ENCODE assay signal across 21 cellular contexts in the genomic region with DNA sequence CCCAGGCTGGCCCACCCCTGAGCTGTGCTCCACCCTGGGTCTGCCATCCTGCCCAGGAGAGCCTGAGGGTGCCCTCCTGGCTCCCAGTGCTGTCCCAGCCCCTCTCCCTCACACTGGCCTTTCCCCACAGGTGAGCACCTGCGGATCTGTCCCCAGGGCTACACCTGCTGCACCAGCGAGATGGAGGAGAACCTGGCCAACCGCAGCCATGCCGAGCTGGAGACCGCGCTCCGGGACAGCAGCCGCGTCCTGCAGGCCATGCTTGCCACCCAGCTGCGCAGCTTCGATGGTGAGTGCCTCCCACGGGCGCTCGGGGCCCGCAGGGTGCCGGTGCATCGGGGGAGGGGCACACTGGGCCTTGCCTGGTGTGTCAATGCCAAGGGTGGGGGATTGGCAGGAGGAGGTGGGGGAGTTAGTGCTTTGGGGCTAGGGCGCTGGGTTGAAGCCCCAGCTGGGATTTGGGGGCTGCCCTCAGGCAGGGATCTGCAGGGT. TPM values are rescaled to one million over a fixed set of nuclear protein-coding genes. Genes with fewer than 3 reads are reported as not detected.
DNase-seq lines count a peak whose midpoint lies in the region; ATAC-seq and TF ChIP-seq lines count a peak whose summit lies in the region.
"Had no signal": no experiment of that assay in that cellular context is flagged by ENCODE, and none has a peak within 500 bp of the region (broad histone marks: within the 10 kb centered on the region; RNA-seq: fewer than 3 reads in every experiment).

No MANE protein-coding gene starts in this region.

- intact Hi-C loops in heart left ventricle (cut with DNase I): loop anchor here in 1 of 10 donors (5.0 kb wide), 1 partner anchor 108 kb away; a partner anchor contains a TSS

- H3K36me3 ChIP-seq in BLaER1 (0 out of 2 replicates have a peak, but pooled peaks cover 3% of the 10 kb centered on the region), RWPE2 (ENCODE audit: low read depth) (peaks cover 41% of the 10 kb centered on the region), heart left ventricle (peaks cover 0 to 16% (median 0%) of the 10 kb centered on the region in 9 donors), neuronal stem cell (replicated peaks in 1 of 2; ENCODE audit: control insufficient read depth in 2 of 2, insufficient read depth in 2 of 2, low read length in 2 of 2) (peaks cover 13 to 31% of the 10 kb centered on the region in 2 donors)

- no peaks in the 10 kb centered on the region for H3K9me3 ChIP-seq in BLaER1
- H3K9me3 ChIP-seq in RWPE2 (ENCODE audit: severe bottlenecking): no peaks in the 10 kb centered on the region
- no peaks in the 10 kb centered on the region for H3K9me3 ChIP-seq in heart left ventricle
- H3K9me3 ChIP-seq in neuronal stem cell (replicated peaks in 1 of 2; ENCODE audit: control insufficient read depth in 2 of 2, insufficient read depth in 1 of 2, low read depth in 1 of 2, low read length in 2 of 2): peaks cover 0 to 4% of the 10 kb centered on the region in 2 donors

- no peak for TF ChIP-seq CTCF in RWPE2 (IDR thresholded peaks at IDR 0.05; ENCODE audit: poor library complexity, severe bottlenecking)
- TF ChIP-seq CTCF in heart left ventricle (IDR thresholded peaks at IDR 0.05): no peak

- peak overlapping the region; percentile 53 for H2BK5ac ChIP-seq in neuronal stem cell (ENCODE audit: low read length)

- no peak overlapping the region for H2AFZ ChIP-seq in neuronal stem cell (ENCODE audit: low read length)

- DNase-seq in RWPE2 (ENCODE audit: low spot score): peak; percentile 62
- DNase-seq in heart left ventricle: peak in 3 of 5 donors; percentile 22 to 42 (median 30)
- DNase-seq in neuronal stem cell (ENCODE audit: low spot score): no peak
- DNase-seq in hepatic stellate cell (ENCODE audit: low spot score): no peak
- DNase-seq in KBM-7: no peak
- no peak for DNase-seq in kidney tubule cell (ENCODE audit: low spot score)
- DNase-seq in EL: no peak
- DNase-seq: ACHN; activated CD8-positive, alpha-beta memory T cell treated with anti-CD3 and anti-CD28 coated beads for 24 hours; activated T-cell treated with anti-CD3 and anti-CD28 coated beads, Interleukin-2, amount 50 U/mL, for 24 hours; COR-L47; DMS79 treated with DMSO at 0.1 percent for 48 hours; HCEC 1CT; midbrain; NCI-H1092 treated with DMSO at 0.1 percent for 48 hours; NCI-H2029 treated with DMSO at 0.1 percent for 48 hours; NCI-H226; stimulated activated naive B cell treated with anti-CD40 and anti-IgM and Interleukin-4, amounts not matched to agents 10 μg/mL and 1 μg/mL and 100 μg/mL, for 72 hours had no signal

- H3K27me3 ChIP-seq in BLaER1 (peaks cover 36% of the 10 kb centered on the region), RWPE2 (ENCODE audit: insufficient read depth, poor library complexity, severe bottlenecking) (no peaks in the 10 kb centered on the region), heart left ventricle (peaks cover 0 to 25% (median 3%) of the 10 kb centered on the region in 9 donors), neuronal stem cell (ENCODE audit: control insufficient read depth in 3 of 3, insufficient read depth in 3 of 3, low read depth in 1 of 3, low read length in 3 of 3) (peaks cover 0 to 17% (median 0%) of the 10 kb centered on the region in 3 experiments)

- WGBS in heart left ventricle, 4 donors: 92 to 93% (median 92%) methylated on average over 9 to 18 of the region's 18 CpGs
- WGBS in neuronal stem cell (ENCODE audit: extremely low coverage in 2 of 2, insufficient read length in 2 of 2, insufficient replicate concordance in 1 of 2), 2 donors: no CpG with 5 or more reads among the region's 18 CpGs

- peaks cover 79% of the 10 kb centered on the region for H4K20me1 ChIP-seq in BLaER1

- in situ Hi-C loops in KBM-7 (cut with MboI; ENCODE audit: low pct_unique_long_range_greater_than_20kb, low sequenced_read_pairs): no loop called here

- H3K4me3 ChIP-seq in BLaER1: no peak overlapping the region
- no peak overlapping the region for H3K4me3 ChIP-seq in RWPE2 (ENCODE audit: severe bottlenecking)
- H3K4me3 ChIP-seq in heart left ventricle: no peak overlapping the region
- H3K4me3 ChIP-seq in neuronal stem cell (ENCODE audit: low read length in 2 of 2): no peak overlapping the region

- no peak overlapping the region for H3K9ac ChIP-seq in BLaER1
- peak overlapping the region; percentile 77 for H3K9ac ChIP-seq in neuronal stem cell (ENCODE audit: low read depth, low read length, poor library complexity)

- H3K27ac ChIP-seq in BLaER1: no peak overlapping the region
- H3K27ac ChIP-seq in RWPE2 (ENCODE audit: poor library complexity, severe bottlenecking): peak overlapping the region; percentile 83
- H3K27ac ChIP-seq in heart left ventricle: no peak overlapping the region
- no peak overlapping the region for H3K27ac ChIP-seq in neuronal stem cell (replicated peaks; ENCODE audit: low read length)

- peak overlapping the region; percentile 83 for H3K18ac ChIP-seq in neuronal stem cell (ENCODE audit: low read length)

- H2BK12ac ChIP-seq in neuronal stem cell (ENCODE audit: low read length): peak overlapping the region; percentile 14

- no peak overlapping the region for H2BK120ac ChIP-seq in neuronal stem cell (ENCODE audit: low read depth, low read length)

- TF ChIP-seq POLR2A in heart left ventricle (IDR thresholded peaks at IDR 0.05): no peak

- ATAC-seq in RWPE2 (ENCODE audit: low read depth) (no peak), heart left ventricle (no peak)
- ATAC-seq: activated CD4-positive, CD25-positive, alpha-beta regulatory T cell treated with anti-CD3 and anti-CD28 coated beads, Interleukin-2, amount 50 U/mL, for 24 hours; naive thymus-derived CD8-positive, alpha-beta T cell; stimulated activated naive B cell treated with anti-CD40 and anti-IgM and Interleukin-4, amounts not matched to agents 10 μg/mL and 1 μg/mL and 100 μg/mL, for 72 hours had no signal

- peaks cover 27% of the 10 kb centered on the region for H3K79me1 ChIP-seq in neuronal stem cell (ENCODE audit: low read depth, low read length)

- no peak overlapping the region for H4K8ac ChIP-seq in neuronal stem cell (ENCODE audit: low read depth, low read length)

- no peak overlapping the region for H3K4ac ChIP-seq in neuronal stem cell (ENCODE audit: low read length)

- no peak overlapping the region for H2BK15ac ChIP-seq in neuronal stem cell (ENCODE audit: low read length)

- H4K91ac ChIP-seq in neuronal stem cell (ENCODE audit: low read depth, low read length, poor library complexity): peak overlapping the region; percentile 72

- H3K4me2 ChIP-seq in BLaER1: peak overlapping the region; percentile 81
- no peak overlapping the region for H3K4me2 ChIP-seq in neuronal stem cell (ENCODE audit: insufficient read depth, low read length, poor library complexity, severe bottlenecking)

- H3K23ac ChIP-seq in neuronal stem cell (ENCODE audit: low read depth, low read length, poor library complexity): peak overlapping the region; percentile 60

- H2AK5ac ChIP-seq in neuronal stem cell (ENCODE audit: low read depth, low read length): no peak overlapping the region

- H3K4me1 ChIP-seq in BLaER1: peaks cover 47% of the 10 kb centered on the region
- peaks cover 32% of the 10 kb centered on the region for H3K4me1 ChIP-seq in RWPE2 (ENCODE audit: insufficient read depth, poor library complexity, severe bottlenecking)
- H3K4me1 ChIP-seq in heart left ventricle: peaks cover 0 to 54% (median 10%) of the 10 kb centered on the region in 12 donors
- H3K4me1 ChIP-seq in neuronal stem cell (ENCODE audit: control insufficient read depth in 2 of 2, insufficient read depth in 1 of 2, low read depth in 1 of 2, low read length in 2 of 2): peaks cover 51 to 56% of the 10 kb centered on the region in 2 donors

- peak overlapping the region; percentile 82 for H3K14ac ChIP-seq in neuronal stem cell (ENCODE audit: low read length)

RNA-seq across cellular contexts. Expression of a gene that starts 23.5 kb away (rescaled TPM):
- total RNA-seq in heart left ventricle: 100 to 1,000 TPM; 131 to 316 (median 193) TPM
- polyA plus RNA-seq in heart left ventricle: 100 to 1,000 TPM; 134 to 209 TPM
- 78.0 TPM for polyA plus RNA-seq in neuronal stem cell (2013, experiment 1 of 2)
- polyA plus RNA-seq in neuronal stem cell (2013, experiment 2 of 2): 77.4 TPM

Comparison
In these comparisons a context has a peak if more than half of its experiments do, and no peak if none do; other contexts are left out.
1. DNase-seq: peak in RWPE2 (single experiment) and heart left ventricle (3 of 5); none in neuronal stem cell (single experiment), hepatic stellate cell (single experiment), KBM-7 (single experiment), kidney tubule cell (single experiment) and EL (single experiment).